ENCODE assay signal across 9 cellular contexts in the genomic region with DNA sequence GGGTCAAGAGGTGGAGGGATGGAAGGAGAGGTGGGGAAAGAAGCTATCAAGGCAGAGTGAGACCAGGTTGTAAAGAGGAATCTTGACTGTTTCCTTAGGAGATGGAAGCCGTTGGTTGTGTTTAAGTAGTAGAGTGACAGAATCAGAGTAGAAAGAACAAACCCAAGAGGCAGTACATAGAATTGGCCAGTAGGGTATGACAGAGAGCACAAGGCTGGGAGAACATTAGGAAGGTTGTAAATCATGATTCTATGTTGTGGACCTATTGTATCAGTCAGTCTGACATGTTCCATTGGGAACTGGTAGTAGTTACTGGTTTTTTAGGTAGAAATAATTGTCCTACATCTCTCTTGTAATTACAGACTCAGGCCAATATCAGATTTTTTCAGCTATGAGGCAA.
DNase-seq lines count a peak whose midpoint lies in the region; ATAC-seq and TF ChIP-seq lines count a peak whose summit lies in the region.
"Had no signal": no experiment of that assay in that cellular context is flagged by ENCODE, and none has a peak within 500 bp of the region (broad histone marks: within the 10 kb centered on the region; RNA-seq: fewer than 3 reads in every experiment).

No MANE protein-coding gene starts in this region.

- in situ Hi-C loops in astrocyte of the spinal cord (cut with HindIII; ENCODE audit: low sequenced_read_pairs), result no loop called here

- DNase-seq in DMS114 treated with DMSO at 0.1 percent for 48 hours (lab: John Stamatoyannopoulos, UW; ENCODE audit: unreplicated experiment) (peak; percentile 19), Karpas-422 (peak; percentile 72), astrocyte of the spinal cord (ENCODE audit: low read depth, low spot score) (no peak), lung microvascular endothelial cell (ENCODE audit: low read depth in 2 of 2) (peak; percentile 56 to 69)
- DNase-seq in stimulated activated CD4-positive, alpha-beta T cell treated with anti-CD3 and anti-CD28 coated beads, Interleukin-4, amount 100 ng/mL, for 4 hours, result no peak
- DNase-seq: left cardiac atrium had no signal

- no peak overlapping the region for H2AFZ ChIP-seq in Karpas-422 (ENCODE audit: low read length)

- H3K27me3 ChIP-seq in Karpas-422 (ENCODE audit: low read length), result no peaks in the 10 kb centered on the region

- no peak overlapping the region for H3K27ac ChIP-seq in Karpas-422 (ENCODE audit: low read length)

- no peaks in the 10 kb centered on the region for H3K9me2 ChIP-seq in Karpas-422 (replicated peaks; ENCODE audit: insufficient read depth, low read length)

- no peaks in the 10 kb centered on the region for H3K9me3 ChIP-seq in Karpas-422 (ENCODE audit: low read length)

- no peaks in the 10 kb centered on the region for H4K20me1 ChIP-seq in Karpas-422 (ENCODE audit: insufficient read depth, low read depth, low read length)

- H3K4me3 ChIP-seq in Karpas-422 (ENCODE audit: low read length), result no peak overlapping the region
- no peak overlapping the region for H3K4me3 ChIP-seq in astrocyte of the spinal cord (ENCODE audit: low read depth, low read length)

- TF ChIP-seq CTCF in astrocyte of the spinal cord (IDR thresholded peaks at IDR 0.05; ENCODE audit: low read depth, low read length), result peak; percentile 75

- H3K4me1 ChIP-seq in Karpas-422 (ENCODE audit: low read length), result no peaks in the 10 kb centered on the region

- no peaks in the 10 kb centered on the region for H3K36me3 ChIP-seq in Karpas-422 (ENCODE audit: insufficient read depth, low read length)

- ATAC-seq in GM21526 (IDR thresholded peaks at IDR 0.05; ENCODE audit: low FRiP score, unreplicated experiment), result peak; percentile 87
- no peak for ATAC-seq in GM19455 (IDR thresholded peaks at IDR 0.05; ENCODE audit: unreplicated experiment)
- ATAC-seq in HG03045 (IDR thresholded peaks at IDR 0.05; ENCODE audit: unreplicated experiment), result no peak

- no peak overlapping the region for H3K9ac ChIP-seq in Karpas-422 (ENCODE audit: low read length)

- H3K79me2 ChIP-seq in Karpas-422 (ENCODE audit: low read length), result no peaks in the 10 kb centered on the region

- no peak overlapping the region for H3K4me2 ChIP-seq in Karpas-422 (ENCODE audit: low read depth, low read length, poor library complexity, severe bottlenecking)

Comparison
In these comparisons a context has a peak if more than half of its experiments do, and no peak if none do; other contexts are left out.
1. DNase-seq: peak in DMS114 treated with DMSO at 0.1 percent for 48 hours (single experiment), Karpas-422 (single experiment) and lung microvascular endothelial cell (2 of 2); none in astrocyte of the spinal cord (single experiment) and stimulated activated CD4-positive, alpha-beta T cell treated with anti-CD3 and anti-CD28 coated beads, Interleukin-4, amount 100 ng/mL, for 4 hours (0 of 2).